8 cellular contexts compared by ENCODE assay signal in the genomic region with DNA sequence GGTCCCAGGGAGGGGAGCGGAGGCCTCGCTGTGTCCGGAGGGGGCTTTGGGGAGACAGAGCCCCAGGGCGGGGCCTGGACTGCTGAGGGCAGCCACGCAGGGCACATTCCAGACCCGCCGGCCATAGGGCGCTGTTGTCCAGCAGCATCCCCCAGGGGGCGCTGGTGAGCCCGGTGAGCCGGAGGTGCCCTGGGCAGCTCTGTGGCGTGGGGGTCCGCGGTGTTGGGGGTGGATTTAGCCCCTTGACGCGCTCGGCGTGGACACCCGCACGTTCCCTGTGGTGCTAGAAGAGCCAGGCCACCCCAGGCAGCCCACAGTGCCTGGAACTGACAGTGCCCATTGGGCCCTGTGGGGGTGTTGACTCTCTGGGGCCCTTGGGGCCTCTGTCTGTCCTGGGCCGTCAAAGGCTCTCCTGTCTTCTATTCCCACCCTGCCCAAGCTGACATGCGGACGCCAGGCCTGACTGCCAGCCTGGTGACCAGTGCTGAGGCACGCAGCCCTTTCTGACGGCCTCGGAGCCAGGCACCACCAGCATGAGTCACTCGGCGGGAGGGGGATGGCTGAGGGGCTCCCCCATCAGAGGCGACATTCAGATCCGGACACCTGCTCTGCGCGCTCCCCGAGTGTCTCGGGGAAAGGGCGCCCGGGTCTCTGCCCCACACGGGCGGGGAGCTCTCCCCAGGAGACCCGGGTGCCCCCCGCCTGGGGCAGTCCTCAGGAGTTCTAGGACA. TPM values are rescaled to one million over a fixed set of nuclear protein-coding genes. Genes with fewer than 3 reads are reported as not detected.
DNase-seq lines count a peak whose midpoint lies in the region; ATAC-seq and TF ChIP-seq lines count a peak whose summit lies in the region.

No MANE protein-coding gene starts in this region.

- intact Hi-C loops in heart left ventricle (cut with DNase I) (no loop called here), sigmoid colon (cut with DNase I) (no loop called here)

- TF ChIP-seq POLR2A in heart left ventricle (IDR thresholded peaks at IDR 0.05): no peak
- TF ChIP-seq POLR2A in sigmoid colon (IDR thresholded peaks at IDR 0.05): no peak

- no peaks in the 10 kb centered on the region for H3K9me3 ChIP-seq in HUES64 (ENCODE audit: insufficient read depth, low read depth, low read length)
- no peaks in the 10 kb centered on the region for H3K9me3 ChIP-seq in heart left ventricle
- H3K9me3 ChIP-seq in sigmoid colon: no peaks in the 10 kb centered on the region

- WGBS in HUES64: 69% methylated on average over 40 of the region's 40 CpGs
- WGBS in heart left ventricle, 4 donors: 58 to 82% (median 69%) methylated on average over 22 to 40 of the region's 40 CpGs
- WGBS in sigmoid colon, 2 donors: 60 to 69% methylated on average over 40 of the region's 40 CpGs

- no peaks in the 10 kb centered on the region for H3K4me1 ChIP-seq in HUES64 (ENCODE audit: insufficient read depth, low read length)
- H3K4me1 ChIP-seq in heart left ventricle: peaks cover 12 to 39% (median 31%) of the 10 kb centered on the region in 12 donors
- H3K4me1 ChIP-seq in sigmoid colon: peaks cover 0 to 60% (median 46%) of the 10 kb centered on the region in 4 donors

- no peak overlapping the region for H3K4me3 ChIP-seq in HUES64 (ENCODE audit: low read length)
- no peak overlapping the region for H3K4me3 ChIP-seq in heart left ventricle
- H3K4me3 ChIP-seq in sigmoid colon: no peak overlapping the region

- TF ChIP-seq CTCF in AG09319 (IDR thresholded peaks at IDR 0.05; ENCODE audit: low read depth, low read length) (peak; percentile 61), heart left ventricle (IDR thresholded peaks at IDR 0.05) (peak; percentile 43 to 73 (median 66)), sigmoid colon (IDR thresholded peaks at IDR 0.05) (peak; percentile 52 to 87 (median 62))

- H3K9ac ChIP-seq in HUES64 (ENCODE audit: low read depth, low read length): peak overlapping the region; percentile 12; the same call in 1 of the 2 replicates

- H3K36me3 ChIP-seq in HUES64 (ENCODE audit: insufficient read depth, low read length) (peaks cover 23% of the 10 kb centered on the region), heart left ventricle (peaks cover 0 to 19% (median 8%) of the 10 kb centered on the region in 9 donors), sigmoid colon (peaks cover 1 to 11% (median 10%) of the 10 kb centered on the region in 4 donors)

- no peak for TF ChIP-seq EP300 in sigmoid colon (IDR thresholded peaks at IDR 0.05)

- ATAC-seq in heart left ventricle: peak in 1 of 4 donors; percentile 3
- ATAC-seq in GM19328 (IDR thresholded peaks at IDR 0.05; ENCODE audit: unreplicated experiment): no peak

- no peak for DNase-seq in AG09319 (ENCODE audit: extremely low read depth, low read depth)
- peak; percentile 40 for DNase-seq in activated T-helper 9 cell treated with anti-CD3 and anti-CD28 coated beads, Interleukin-2, amount 50 U/mL, for 16 hours (ENCODE audit: low read depth)
- DNase-seq in heart left ventricle: peak in 4 of 5 donors; percentile 26 to 50 (median 40)
- peak; percentile 76 for DNase-seq in sigmoid colon
- no peak for DNase-seq in COR-L47 (lab: John Stamatoyannopoulos, UW)
- DNase-seq in NCI-H345 treated with DMSO at 0.1 percent for 48 hours (lab: John Stamatoyannopoulos, UW; ENCODE audit: unreplicated experiment): no peak

- H3K27ac ChIP-seq in HUES64 (ENCODE audit: low read depth, low read length) (no peak overlapping the region), heart left ventricle (peak overlapping the region in 1 of 12 donors; percentile 35), sigmoid colon (peak overlapping the region; percentile 31 to 75 (median 66))

- H3K27me3 ChIP-seq in HUES64 (ENCODE audit: insufficient read depth, low read length) (no peaks in the 10 kb centered on the region; the same call in 1 of the 2 replicates), heart left ventricle (peaks cover 0 to 5% (median 0%) of the 10 kb centered on the region in 9 donors), sigmoid colon (no peaks in the 10 kb centered on the region)

RNA-seq across cellular contexts. Expression of a gene that starts 23.9 kb away (rescaled TPM):
- 0.25 TPM for polyA plus RNA-seq in HUES64 (2013, experiment 1 of 2)
- 0.51 TPM for polyA plus RNA-seq in HUES64 (2013, experiment 2 of 2)
- 10 to 100 TPM in 8 of 9 donors, 1 to 10 TPM in 1; 7.5 to 31.2 (median 15.8) TPM for total RNA-seq in heart left ventricle
- polyA plus RNA-seq in heart left ventricle: 10 to 100 TPM in 1 of 2 donors, 1 to 10 TPM in 1; 9.5 to 10.4 TPM
- total RNA-seq in sigmoid colon: 10 to 100 TPM in 1 of 4 donors, 1 to 10 TPM in 3; 7.1 to 15.5 (median 7.6) TPM
- 1 to 10 TPM in 2 of 3 donors, under 1 TPM in 1; 0.60 to 3.2 (median 2.6) TPM for polyA plus RNA-seq in sigmoid colon

RNA-seq across cellular contexts. Expression of a gene that starts 57.1 kb away (rescaled TPM):
- 10.7 TPM for polyA plus RNA-seq in HUES64 (2013, experiment 1 of 2)
- polyA plus RNA-seq in HUES64 (2013, experiment 2 of 2): 12.7 TPM
- total RNA-seq in heart left ventricle: 1 to 10 TPM in 7 of 9 donors, under 1 TPM in 2; 0.58 to 4.1 (median 1.5) TPM
- 1 to 10 TPM; 1.6 to 1.7 TPM for polyA plus RNA-seq in heart left ventricle
- 1 to 10 TPM in 2 of 4 donors, under 1 TPM in 2; 0.36 to 5.0 (median 1.4) TPM for total RNA-seq in sigmoid colon
- polyA plus RNA-seq in sigmoid colon: 1 to 10 TPM in 2 of 3 donors, under 1 TPM in 1; 0.60 to 7.1 (median 1.6) TPM

Comparison
In these comparisons a context has a peak if more than half of its experiments do, and no peak if none do; other contexts are left out.
1. DNase-seq: peak in activated T-helper 9 cell treated with anti-CD3 and anti-CD28 coated beads, Interleukin-2, amount 50 U/mL, for 16 hours (single experiment), heart left ventricle (4 of 5) and sigmoid colon (single experiment); none in AG09319 (single experiment), COR-L47 (single experiment) and NCI-H345 treated with DMSO at 0.1 percent for 48 hours (single experiment).
2. Peak in every context shown above with its lines, with median percentiles within 50 percentile points of each other: CTCF ChIP-seq.